Comparison of ENCODE assay signal across 8 cellular contexts in the genomic region with DNA sequence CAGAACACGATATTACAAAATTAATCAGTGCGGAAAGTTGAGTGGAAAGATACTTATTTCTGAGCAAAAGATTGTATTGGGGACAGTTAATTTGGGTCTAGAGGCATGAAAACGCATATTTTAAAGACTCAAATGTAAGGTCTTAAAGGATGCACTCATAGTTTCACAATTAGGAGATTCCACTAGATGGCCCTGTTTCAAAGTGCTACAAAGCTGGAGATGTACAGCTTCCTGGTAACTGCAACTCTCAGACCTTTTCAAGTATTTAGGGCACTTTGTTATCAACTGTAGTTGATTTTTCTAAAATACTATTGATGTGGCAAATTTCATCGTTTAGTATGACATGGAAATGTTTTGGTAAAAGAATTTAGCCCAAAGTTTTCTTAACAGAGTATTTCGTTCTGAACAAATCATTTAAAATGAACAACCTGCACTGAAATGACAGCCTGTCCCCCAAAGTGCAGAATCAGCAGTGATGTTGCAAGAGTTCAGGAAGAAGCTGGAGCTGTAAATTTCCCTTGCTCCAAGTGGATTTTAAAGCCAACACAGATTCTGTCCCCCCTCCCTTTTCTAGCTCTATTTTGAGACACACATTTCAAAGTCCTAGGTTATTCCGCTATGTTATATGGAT. TPM values are rescaled to one million over a fixed set of nuclear protein-coding genes. Genes with fewer than 3 reads are reported as not detected.
DNase-seq lines count a peak whose midpoint lies in the region; ATAC-seq and TF ChIP-seq lines count a peak whose summit lies in the region.

No MANE protein-coding gene starts in this region.

- in situ Hi-C loops in astrocyte of the cerebellum (cut with HindIII; ENCODE audit: low sequenced_read_pairs), result no loop called here

- TF ChIP-seq CTCF in astrocyte of the cerebellum (IDR thresholded peaks at IDR 0.05; ENCODE audit: low read depth, low read length, missing control alignments), result peak; percentile 64

- peak; percentile 64 for DNase-seq in Daoy (ENCODE audit: low read depth)
- DNase-seq in H4 (ENCODE audit: low spot score), result peak; percentile 28
- DNase-seq in NCI-H2081 treated with DMSO at 0.1 percent for 48 hours (lab: John Stamatoyannopoulos, UW), result peak; percentile 11
- peak; percentile 62 for DNase-seq in astrocyte of the cerebellum (ENCODE audit: low read depth)
- no peak for DNase-seq in left lobe of liver (ENCODE audit: low spot score)
- DNase-seq in stimulated activated CD4-positive, alpha-beta T cell treated with anti-CD3 and anti-CD28 coated beads, Interleukin-2, amount 100 ng/mL, for 24 hours, result no peak
- no peak for DNase-seq in activated T-cell treated with anti-CD3 and anti-CD28 coated beads for 4 hours
- no peak for DNase-seq in activated CD4-positive, alpha-beta T cell treated with anti-CD3 and anti-CD28 coated beads for 48 hours

- ATAC-seq in left lobe of liver, result peak; percentile 95

- H3K4me3 ChIP-seq in astrocyte of the cerebellum (ENCODE audit: low read depth, low read length), result no peak overlapping the region

RNA-seq across cellular contexts. Expression of gene NDUFB6, which starts 16.2 kb away (rescaled TPM):
- total RNA-seq in Daoy (2014; rRNA removed; shearing (Covaris generic)), result 185 and 206 TPM in 2 replicates
- 98.4 and 108 TPM in 2 replicates for total RNA-seq in H4 (2014; rRNA removed; shearing (Covaris generic))
- total RNA-seq in left lobe of liver, result 34.7 TPM

RNA-seq across cellular contexts. Expression of gene TOPORS, which starts 36.8 kb away (rescaled TPM):
- 29.9 and 31.2 TPM in 2 replicates for total RNA-seq in Daoy (2014; rRNA removed; shearing (Covaris generic))
- 12.6 and 13.2 TPM in 2 replicates for total RNA-seq in H4 (2014; rRNA removed; shearing (Covaris generic))
- 6.6 TPM for total RNA-seq in left lobe of liver

RNA-seq across cellular contexts. Expression of gene SMIM27, which starts 37.1 kb away (rescaled TPM):
- 4.6 and 11.9 TPM in 2 replicates for total RNA-seq in Daoy (2014; rRNA removed; shearing (Covaris generic))
- 7.3 and 10.9 TPM in 2 replicates for total RNA-seq in H4 (2014; rRNA removed; shearing (Covaris generic))
- 5.2 TPM for total RNA-seq in left lobe of liver

RNA-seq across cellular contexts. Expression of gene TAF1L, which starts 46.3 kb away (rescaled TPM):
- 0.03 and 0.23 TPM in 2 replicates for total RNA-seq in Daoy (2014; rRNA removed; shearing (Covaris generic))
- total RNA-seq in H4 (2014; rRNA removed; shearing (Covaris generic)), result not detected in 2 replicates
- not detected for total RNA-seq in left lobe of liver

Comparison
In these comparisons a context has a peak if more than half of its experiments do, and no peak if none do; other contexts are left out.
1. DNase-seq: peak in Daoy (single experiment), H4 (single experiment), NCI-H2081 treated with DMSO at 0.1 percent for 48 hours (single experiment) and astrocyte of the cerebellum (single experiment); none in left lobe of liver (single experiment), stimulated activated CD4-positive, alpha-beta T cell treated with anti-CD3 and anti-CD28 coated beads, Interleukin-2, amount 100 ng/mL, for 24 hours (0 of 2), activated T-cell treated with anti-CD3 and anti-CD28 coated beads for 4 hours (single experiment) and activated CD4-positive, alpha-beta T cell treated with anti-CD3 and anti-CD28 coated beads for 48 hours (single experiment).